ENCODE assay signal across 11 cellular contexts in genomic region chr15:69297642-69298353, GRCh38. TPM values are rescaled to one million over a fixed set of nuclear protein-coding genes. Genes with fewer than 3 reads are reported as not detected.
A peak's percentile ranks its signal among the peaks of the same experiment; 100 is the strongest.
DNase-seq lines count a peak whose midpoint lies in the region; ATAC-seq and TF ChIP-seq lines count a peak whose summit lies in the region.
"Had no signal": no experiment of that assay in that cellular context is flagged by ENCODE, and none has a peak within 500 bp of the region (broad histone marks: within the 10 kb centered on the region; RNA-seq: fewer than 3 reads in every experiment).

No MANE protein-coding gene starts in this region.

- peaks cover 71% of the 10 kb centered on the region for H3K27me3 Mint-ChIP-seq in CD4-positive, alpha-beta T cell
- H3K27me3 Mint-ChIP-seq in endodermal cell (ENCODE audit: insufficient read depth) (peaks cover 47% of the 10 kb centered on the region), neural crest cell (ENCODE audit: low read depth) (peaks cover 82% of the 10 kb centered on the region)

- no peak for TF ChIP-seq POLR2A in testis (IDR thresholded peaks at IDR 0.05)

- ATAC-seq in CD4-positive, alpha-beta T cell (ENCODE audit: poor library complexity) = no peak

- H3K36me3 ChIP-seq in HUES64 (ENCODE audit: insufficient read depth, low read length) (no peaks in the 10 kb centered on the region), endodermal cell (ENCODE audit: control insufficient read depth, insufficient read depth, low read length) (peaks cover 6% of the 10 kb centered on the region), testis (ENCODE audit: low read depth, missing control alignments) (no peaks in the 10 kb centered on the region)

- no peak overlapping the region for H3K27ac ChIP-seq in CD4-positive, alpha-beta T cell (ENCODE audit: low read depth, low read length)
- H3K27ac ChIP-seq in HUES64 (ENCODE audit: low read depth, low read length) = no peak overlapping the region
- H3K27ac ChIP-seq in endodermal cell (ENCODE audit: low read depth, low read length) = no peak overlapping the region
- H3K27ac ChIP-seq in testis = no peak overlapping the region
- H3K27ac ChIP-seq: HL-60 had no signal

- H3K9me3 ChIP-seq in CD4-positive, alpha-beta T cell (ENCODE audit: control insufficient read depth, low read length) = no peaks in the 10 kb centered on the region
- H3K9me3 ChIP-seq in HUES64 (ENCODE audit: insufficient read depth, low read depth, low read length) (no peaks in the 10 kb centered on the region), endodermal cell (ENCODE audit: control insufficient read depth, low read length) (no peaks in the 10 kb centered on the region), testis (no peaks in the 10 kb centered on the region)

- H3K9ac ChIP-seq in HUES64 (ENCODE audit: low read depth, low read length) (peak overlapping the region; percentile 33; the same call in 1 of the 2 replicates), endodermal cell (ENCODE audit: extremely low read depth, low read length, poor library complexity, severe bottlenecking) (no peak overlapping the region)

- DNase-seq in CD4-positive, alpha-beta T cell = no peak
- no peak for DNase-seq in endodermal cell
- DNase-seq in neural crest cell (ENCODE audit: low read depth, low spot score) = no peak
- no peak for DNase-seq in NOMO-1 treated with DMSO at 0.1 percent for 48 hours (lab: John Stamatoyannopoulos, UW; ENCODE audit: unreplicated experiment)
- DNase-seq in testis = no peak
- DNase-seq in cerebellar cortex (ENCODE audit: low spot score) = no peak
- no peak for DNase-seq in NCI-H146 (lab: John Stamatoyannopoulos, UW)

- peaks cover 11% of the 10 kb centered on the region for H3K4me1 ChIP-seq in HUES64 (ENCODE audit: insufficient read depth, low read length)
- H3K4me1 ChIP-seq in endodermal cell (ENCODE audit: control insufficient read depth, insufficient read depth, low read length) = no peaks in the 10 kb centered on the region
- H3K4me1 ChIP-seq in testis = peaks cover 5% of the 10 kb centered on the region

- H3K4me3 Mint-ChIP-seq in CD4-positive, alpha-beta T cell = peak overlapping the region; percentile 42
- H3K4me3 Mint-ChIP-seq in endodermal cell (peak overlapping the region; percentile 60), neural crest cell (peak overlapping the region; percentile 53)

- H3K27ac Mint-ChIP-seq in CD4-positive, alpha-beta T cell = no peak overlapping the region
- H3K27ac Mint-ChIP-seq in endodermal cell = no peak overlapping the region
- H3K27ac Mint-ChIP-seq in neural crest cell (ENCODE audit: unreplicated experiment) = no peak overlapping the region
- H3K27ac Mint-ChIP-seq: T-helper 2 cell treated with Interferon-gamma antibody and Interleukin-4, amounts not matched to agents 5 μg/mL and 100 μg/mL, for 36 hours had no signal

- POLR2A ChIA-PET in CD4-positive, alpha-beta T cell (lab: Charles Lee) = interaction anchor here (0.6 kb wide), 1 partner anchor 1489 kb away, joined by 4 read pairs; no protein-coding TSS in a partner anchor

- no peaks in the 10 kb centered on the region for H3K9me3 Mint-ChIP-seq in CD4-positive, alpha-beta T cell
- H3K9me3 Mint-ChIP-seq in endodermal cell (peaks cover 4% of the 10 kb centered on the region), neural crest cell (no peaks in the 10 kb centered on the region)
- H3K9me3 Mint-ChIP-seq: T-helper 2 cell treated with Interferon-gamma antibody and Interleukin-4, amounts not matched to agents 5 μg/mL and 100 μg/mL, for 36 hours had no signal

- H3K4me1 Mint-ChIP-seq in CD4-positive, alpha-beta T cell (ENCODE audit: low read depth) = no peaks in the 10 kb centered on the region
- H3K4me1 Mint-ChIP-seq in endodermal cell (peaks cover 28% of the 10 kb centered on the region), neural crest cell (no peaks in the 10 kb centered on the region)

- H3K4me3 ChIP-seq in HUES64 (ENCODE audit: low read length) (peak overlapping the region; percentile 61; the same call in 1 of the 2 replicates), endodermal cell (ENCODE audit: low read length) (no peak overlapping the region), testis (no peak overlapping the region)
- H3K4me3 ChIP-seq: GM12878 had no signal

- intact Hi-C loops in CD4-positive, alpha-beta T cell (cut with DNase I, micrococcal nuclease) = no loop called here
- intact Hi-C loops in testis (cut with DNase I; ENCODE audit: low total_unique reads) = no loop called here

- no peak for TF ChIP-seq CTCF in CD4-positive, alpha-beta T cell (IDR thresholded peaks at IDR 0.05)
- no peak for TF ChIP-seq CTCF in endodermal cell (conservative IDR thresholded peaks at IDR 0.05)
- no peak for TF ChIP-seq CTCF in neural crest cell (conservative IDR thresholded peaks at IDR 0.05)
- no peak for TF ChIP-seq CTCF in testis (IDR thresholded peaks at IDR 0.05)

- no peaks in the 10 kb centered on the region for H3K36me3 Mint-ChIP-seq in CD4-positive, alpha-beta T cell (ENCODE audit: low read depth)
- peaks cover 8% of the 10 kb centered on the region for H3K36me3 Mint-ChIP-seq in endodermal cell (ENCODE audit: low read depth)
- no peaks in the 10 kb centered on the region for H3K36me3 Mint-ChIP-seq in neural crest cell (ENCODE audit: low read depth)

- CTCF ChIA-PET in CD4-positive, alpha-beta T cell (lab: Charles Lee) = no interaction called here

- H3K27me3 ChIP-seq in CD4-positive, alpha-beta T cell (ENCODE audit: control insufficient read depth, insufficient read depth, low read length) = peaks cover 38% of the 10 kb centered on the region
- peaks cover 42% of the 10 kb centered on the region for H3K27me3 ChIP-seq in HUES64 (ENCODE audit: insufficient read depth, low read length)
- peaks cover 21% of the 10 kb centered on the region for H3K27me3 ChIP-seq in endodermal cell (ENCODE audit: control insufficient read depth, insufficient read depth, low read length, poor library complexity, severe bottlenecking)
- no peaks in the 10 kb centered on the region for H3K27me3 ChIP-seq in testis

- WGBS in HUES64 = 95% methylated on average over 10 of the region's 10 CpGs
- WGBS in endodermal cell (ENCODE audit: insufficient coverage in 1 of 2, insufficient read length in 1 of 2), 2 experiments = 92 to 93% methylated on average over 6 to 10 of the region's 10 CpGs
- WGBS in testis, 2 donors = 81 to 84% methylated on average over 10 of the region's 10 CpGs

RNA-seq across cellular contexts. Expression of gene PAQR5, which starts 0.9 kb away (rescaled TPM):
- not detected for total RNA-seq in CD4-positive, alpha-beta T cell
- polyA plus RNA-seq in HUES64 (2013, experiment 1 of 2) = 3.2 TPM
- polyA plus RNA-seq in HUES64 (2013, experiment 2 of 2) = 3.3 TPM
- total RNA-seq in endodermal cell (10 to 100 TPM; 43.6 to 55.6 TPM), neural crest cell (0.16 and 0.21 TPM in 2 replicates), testis (under 1 TPM; 0.25 to 0.31 TPM)
- 4.9 TPM for polyA plus RNA-seq in endodermal cell (2013, experiment 1 of 2)
- 4.1 TPM for polyA plus RNA-seq in endodermal cell (2013, experiment 2 of 2)
- polyA plus RNA-seq in testis (ENCODE audit: insufficient read depth, low read depth, low replicate concordance) = 4.5 TPM
- total RNA-seq: GM12878 had no signal

Comparison
In these comparisons a context has a peak if more than half of its experiments do, and no peak if none do; other contexts are left out.
1. RNA of gene PAQR5, which starts 0.9 kb away (total RNA-seq): 43.6 to 55.6 TPM in endodermal cell; 0.25 to 0.31 TPM in testis, 0.16 to 0.21 TPM in neural crest cell and not detected in CD4-positive, alpha-beta T cell; every median in the first group is over 10 times any median in the second.
2. Peak in every context shown above with its lines, with median percentiles within 50 percentile points of each other: H3K4me3 Mint-ChIP-seq.